In the genomic region with DNA sequence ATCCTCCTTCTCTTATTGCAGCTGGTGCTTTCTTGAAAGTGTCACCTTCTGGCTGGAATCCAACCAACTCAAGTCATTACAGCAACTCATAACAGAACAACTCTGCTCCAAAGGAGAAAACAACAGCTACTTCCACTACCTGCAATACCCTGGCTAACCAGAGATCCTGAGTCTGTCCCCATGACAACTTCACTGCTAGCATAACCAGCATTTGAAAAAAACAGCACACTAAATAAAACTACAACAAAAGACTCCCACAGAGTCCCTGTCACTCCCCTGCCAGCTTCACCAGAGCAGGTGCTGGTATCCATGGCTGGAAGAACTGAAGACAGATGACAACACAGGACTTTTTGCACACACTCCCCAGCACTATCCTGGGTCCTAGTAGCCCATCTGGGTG, we compare ENCODE assay signal across 17 cellular contexts.
DNase-seq lines count a peak whose midpoint lies in the region; ATAC-seq and TF ChIP-seq lines count a peak whose summit lies in the region.
"Had no signal": no experiment of that assay in that cellular context is flagged by ENCODE, and none has a peak within 500 bp of the region (broad histone marks: within the 10 kb centered on the region; RNA-seq: fewer than 3 reads in every experiment).

No MANE protein-coding gene starts in this region.

- H3K4me3 ChIP-seq in GM23338 (no peak overlapping the region), neural cell (ENCODE audit: low read length) (no peak overlapping the region)
- H3K4me3 ChIP-seq: BLaER1 treated with 17β-estradiol and CSF1 and Interleukin-3, amounts not matched to agents 10 nM and 100 nM; GM23248; Peyer's patch had no signal

- peaks cover 23% of the 10 kb centered on the region for H3K9me3 Mint-ChIP-seq in GM23338
- peaks cover 21% of the 10 kb centered on the region for H3K9me3 Mint-ChIP-seq in osteocyte (ENCODE audit: unreplicated experiment)

- H3K79me2 ChIP-seq in GM23338 (replicated peaks; ENCODE audit: insufficient read depth): no peaks in the 10 kb centered on the region
- H3K79me2 ChIP-seq in neural cell (replicated peaks; ENCODE audit: insufficient read depth, low read length): no peaks in the 10 kb centered on the region

- peak; percentile 58 for TF ChIP-seq EP300 in neural cell (conservative IDR thresholded peaks at IDR 0.05; ENCODE audit: poor library complexity, severe bottlenecking)

- peaks cover 13% of the 10 kb centered on the region; the same call in 2 of the 3 replicates for H3K4me1 Mint-ChIP-seq in GM23338
- no peaks in the 10 kb centered on the region for H3K4me1 Mint-ChIP-seq in osteocyte (ENCODE audit: unreplicated experiment)

- H3K9me2 ChIP-seq in GM23338 (ENCODE audit: insufficient read depth) (no peaks in the 10 kb centered on the region; the same call in 1 of the 2 replicates), neural cell (ENCODE audit: insufficient read depth, low read length) (no peaks in the 10 kb centered on the region)

- TF ChIP-seq CTCF in GM23338 (conservative IDR thresholded peaks at IDR 0.05; ENCODE audit: low read depth in 2 of 2) (no peak), neural cell (IDR thresholded peaks at IDR 0.05; ENCODE audit: poor library complexity, severe bottlenecking) (peak; percentile 39), osteocyte (IDR thresholded peaks at IDR 0.05) (no peak)

- no peaks in the 10 kb centered on the region for H3K36me3 ChIP-seq in GM23338 (ENCODE audit: insufficient read depth)
- no peaks in the 10 kb centered on the region for H3K36me3 ChIP-seq in neural cell (ENCODE audit: insufficient read depth, low read length)
- H3K36me3 ChIP-seq: BLaER1 treated with 17β-estradiol and CSF1 and Interleukin-3, amounts not matched to agents 10 nM and 100 nM; Peyer's patch had no signal

- ATAC-seq in GM23338: peak; percentile 56
- no peak for ATAC-seq in GM21515 (IDR thresholded peaks at IDR 0.05; ENCODE audit: unreplicated experiment)
- ATAC-seq: CD8-positive, alpha-beta T cell; HCT116 had no signal

- H3K4me2 ChIP-seq in GM23338: no peak overlapping the region
- no peak overlapping the region for H3K4me2 ChIP-seq in neural cell (ENCODE audit: low read length)
- H3K4me2 ChIP-seq: BLaER1 treated with 17β-estradiol and CSF1 and Interleukin-3, amounts not matched to agents 10 nM and 100 nM had no signal

- no peak overlapping the region for H3K27ac Mint-ChIP-seq in GM23338
- H3K27ac Mint-ChIP-seq in osteocyte (ENCODE audit: unreplicated experiment): no peak overlapping the region
- H3K27ac Mint-ChIP-seq: CD8-positive, alpha-beta T cell had no signal

- DNase-seq in GM23338 (ENCODE audit: low spot score) (peak; percentile 14), NCI-H2081 (lab: John Stamatoyannopoulos, UW) (peak; percentile 56 to 91), NCI-H748 treated with DMSO at 0.1 percent for 48 hours (lab: John Stamatoyannopoulos, UW) (peak; percentile 45), Kasumi-1 (lab: John Stamatoyannopoulos, UW) (no peak), osteocyte (ENCODE audit: extremely low spot score, unreplicated experiment) (no peak)
- DNase-seq: CD8-positive, alpha-beta T cell; DMS79 treated with DMSO at 0.1 percent for 48 hours; GM23248; NCI-H1092 treated with DMSO at 0.1 percent for 48 hours; NCI-H1930; NCI-H524; Peyer's patch; SW 1271 had no signal

- H3K27ac ChIP-seq in GM23338 (ENCODE audit: low read depth): no peak overlapping the region
- H3K27ac ChIP-seq in neural cell (ENCODE audit: low read length): no peak overlapping the region
- H3K27ac ChIP-seq: BLaER1 treated with 17β-estradiol and CSF1 and Interleukin-3, amounts not matched to agents 10 nM and 100 nM; GM23248; Peyer's patch had no signal

- H2AFZ ChIP-seq in GM23338 (no peak overlapping the region), neural cell (ENCODE audit: low read depth, low read length) (no peak overlapping the region)
- H2AFZ ChIP-seq: GM23248 had no signal

- H3K27me3 ChIP-seq in GM23338 (ENCODE audit: insufficient read depth): no peaks in the 10 kb centered on the region
- H3K27me3 ChIP-seq in neural cell (ENCODE audit: insufficient read depth, low read depth, low read length): no peaks in the 10 kb centered on the region
- H3K27me3 ChIP-seq: BLaER1 treated with 17β-estradiol and CSF1 and Interleukin-3, amounts not matched to agents 10 nM and 100 nM; Peyer's patch had no signal

- H3K4me1 ChIP-seq in GM23338 (ENCODE audit: insufficient read depth): no peaks in the 10 kb centered on the region
- H3K4me1 ChIP-seq: BLaER1 treated with 17β-estradiol and CSF1 and Interleukin-3, amounts not matched to agents 10 nM and 100 nM; Peyer's patch had no signal

- H3K27me3 Mint-ChIP-seq in GM23338 (ENCODE audit: insufficient read depth, low read depth, poor library complexity) (peaks cover 3% of the 10 kb centered on the region), osteocyte (ENCODE audit: unreplicated experiment) (no peaks in the 10 kb centered on the region)

- TF ChIP-seq RAD21 in neural cell (conservative IDR thresholded peaks at IDR 0.05): peak; percentile 11

- H3F3A ChIP-seq in GM23338 (replicated peaks; ENCODE audit: low read depth): no peaks in the 10 kb centered on the region
- H3F3A ChIP-seq in neural cell (ENCODE audit: insufficient read depth, low read length, poor library complexity, severe bottlenecking): no peaks in the 10 kb centered on the region

- H3K36me3 Mint-ChIP-seq in GM23338 (ENCODE audit: low read depth) (no peaks in the 10 kb centered on the region; the same call in 2 of the 3 replicates), osteocyte (ENCODE audit: unreplicated experiment) (no peaks in the 10 kb centered on the region)
- H3K36me3 Mint-ChIP-seq: CD8-positive, alpha-beta T cell had no signal

- no peaks in the 10 kb centered on the region for H3K9me3 ChIP-seq in neural cell (ENCODE audit: low read length)
- H3K9me3 ChIP-seq: BLaER1 treated with 17β-estradiol and CSF1 and Interleukin-3, amounts not matched to agents 10 nM and 100 nM; Peyer's patch had no signal

- H3K9ac ChIP-seq in neural cell (ENCODE audit: low read length): no peak overlapping the region
- H3K9ac ChIP-seq: BLaER1 treated with 17β-estradiol and CSF1 and Interleukin-3, amounts not matched to agents 10 nM and 100 nM; GM23248 had no signal

- H3K4me3 Mint-ChIP-seq in GM23338 (no peak overlapping the region), osteocyte (ENCODE audit: unreplicated experiment) (no peak overlapping the region)
- H3K4me3 Mint-ChIP-seq: CD8-positive, alpha-beta T cell had no signal

- H4K20me1 ChIP-seq in GM23338 (replicated peaks; ENCODE audit: insufficient read depth) (no peaks in the 10 kb centered on the region), neural cell (ENCODE audit: insufficient read depth) (no peaks in the 10 kb centered on the region)
- H4K20me1 ChIP-seq: BLaER1 treated with 17β-estradiol and CSF1 and Interleukin-3, amounts not matched to agents 10 nM and 100 nM had no signal

TF ChIP-seq in GM23338, 12 proteins besides CTCF, POLR2A, EP300 and RAD21 (continues in another document):
- TF ChIP-seq ZNF114 (CRISPR knock-in tag; IDR thresholded peaks at IDR 0.05): no peak
- TF ChIP-seq, protein P1, sequence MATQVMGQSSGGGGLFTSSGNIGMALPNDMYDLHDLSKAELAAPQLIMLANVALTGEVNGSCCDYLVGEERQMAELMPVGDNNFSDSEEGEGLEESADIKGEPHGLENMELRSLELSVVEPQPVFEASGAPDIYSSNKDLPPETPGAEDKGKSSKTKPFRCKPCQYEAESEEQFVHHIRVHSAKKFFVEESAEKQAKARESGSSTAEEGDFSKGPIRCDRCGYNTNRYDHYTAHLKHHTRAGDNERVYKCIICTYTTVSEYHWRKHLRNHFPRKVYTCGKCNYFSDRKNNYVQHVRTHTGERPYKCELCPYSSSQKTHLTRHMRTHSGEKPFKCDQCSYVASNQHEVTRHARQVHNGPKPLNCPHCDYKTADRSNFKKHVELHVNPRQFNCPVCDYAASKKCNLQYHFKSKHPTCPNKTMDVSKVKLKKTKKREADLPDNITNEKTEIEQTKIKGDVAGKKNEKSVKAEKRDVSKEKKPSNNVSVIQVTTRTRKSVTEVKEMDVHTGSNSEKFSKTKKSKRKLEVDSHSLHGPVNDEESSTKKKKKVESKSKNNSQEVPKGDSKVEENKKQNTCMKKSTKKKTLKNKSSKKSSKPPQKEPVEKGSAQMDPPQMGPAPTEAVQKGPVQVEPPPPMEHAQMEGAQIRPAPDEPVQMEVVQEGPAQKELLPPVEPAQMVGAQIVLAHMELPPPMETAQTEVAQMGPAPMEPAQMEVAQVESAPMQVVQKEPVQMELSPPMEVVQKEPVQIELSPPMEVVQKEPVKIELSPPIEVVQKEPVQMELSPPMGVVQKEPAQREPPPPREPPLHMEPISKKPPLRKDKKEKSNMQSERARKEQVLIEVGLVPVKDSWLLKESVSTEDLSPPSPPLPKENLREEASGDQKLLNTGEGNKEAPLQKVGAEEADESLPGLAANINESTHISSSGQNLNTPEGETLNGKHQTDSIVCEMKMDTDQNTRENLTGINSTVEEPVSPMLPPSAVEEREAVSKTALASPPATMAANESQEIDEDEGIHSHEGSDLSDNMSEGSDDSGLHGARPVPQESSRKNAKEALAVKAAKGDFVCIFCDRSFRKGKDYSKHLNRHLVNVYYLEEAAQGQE (IDR thresholded peaks at IDR 0.05; ENCODE audit: unreplicated experiment): no peak

TF ChIP-seq in neural cell, 6 proteins besides CTCF, POLR2A, EP300 and RAD21 (continues in another document):
- TF ChIP-seq, protein P1 (IDR thresholded peaks at IDR 0.05; ENCODE audit: borderline replicate concordance): no peak
- no peak for TF ChIP-seq SMC3 (conservative IDR thresholded peaks at IDR 0.05; ENCODE audit: poor library complexity)

Comparison
In these comparisons a context has a peak if more than half of its experiments do, and no peak if none do; other contexts are left out.
1. DNase-seq: peak in GM23338 (single experiment), NCI-H2081 (2 of 2) and NCI-H748 treated with DMSO at 0.1 percent for 48 hours (single experiment); none in Kasumi-1 (0 of 2) and osteocyte (single experiment).